11 cellular contexts compared by ENCODE assay signal in the genomic region with DNA sequence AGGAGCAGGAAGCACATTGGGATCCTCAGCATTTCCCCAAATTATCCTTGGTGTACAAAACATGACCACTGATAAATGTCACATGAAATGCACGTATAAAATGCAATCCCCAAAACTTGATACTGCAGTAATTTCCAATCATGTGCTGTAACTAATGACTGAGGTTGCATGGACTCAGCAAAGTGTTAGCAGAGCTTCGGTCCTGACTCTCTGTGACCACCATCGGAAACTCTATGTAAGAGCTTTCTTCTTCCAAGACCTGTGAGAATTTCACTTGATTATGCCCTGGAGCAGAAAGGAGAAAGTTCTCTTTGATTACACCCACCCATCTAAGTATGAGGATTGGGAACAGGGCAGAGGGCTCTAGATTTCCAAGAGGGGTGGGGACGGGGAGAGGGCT. TPM values are rescaled to one million over a fixed set of nuclear protein-coding genes. Genes with fewer than 3 reads are reported as not detected.
DNase-seq lines count a peak whose midpoint lies in the region; ATAC-seq lines count a peak whose summit lies in the region.
"Had no signal": no experiment of that assay in that cellular context is flagged by ENCODE, and none has a peak within 500 bp of the region (broad histone marks: within the 10 kb centered on the region; RNA-seq: fewer than 3 reads in every experiment).

No MANE protein-coding gene starts in this region.

- peaks cover 5% of the 10 kb centered on the region for H3K9me3 Mint-ChIP-seq in activated T-helper 17 cell treated with anti-CD3 and anti-CD28 coated beads, Interleukin-2, amount 50 U/mL, for 72 hours

- peak; percentile 22 for DNase-seq in stimulated activated CD4-positive, alpha-beta T cell treated with anti-CD3 and anti-CD28 coated beads, Interleukin-1b, Interleukin-23, amount 100 ng/mL, for 48 hours
- no peak for DNase-seq in stimulated activated CD4-positive, alpha-beta T cell treated with anti-CD3 and anti-CD28 coated beads, Interleukin-4, amount 100 ng/mL, for 4 hours
- DNase-seq in activated gamma-delta T cell (lab: John Stamatoyannopoulos, UW) = no peak
- DNase-seq in sciatic nerve (ENCODE audit: low spot score) = no peak
- no peak for DNase-seq in NCI-H1436 treated with DMSO at 0.1 percent for 48 hours (lab: John Stamatoyannopoulos, UW)
- DNase-seq in A172 (ENCODE audit: low spot score) = no peak
- DNase-seq: COR-L47, NCI-H1048 had no signal

- peak overlapping the region in 1 of 2 donors; percentile 26 for H3K4me3 ChIP-seq in muscle layer of colon (ENCODE audit: low read depth in 1 of 2, low read length in 2 of 2)

- H3K9me3 ChIP-seq in muscle layer of colon (ENCODE audit: low read length) = no peaks in the 10 kb centered on the region

- no peak for ATAC-seq in activated T-helper 17 cell treated with anti-CD3 and anti-CD28 coated beads, Interleukin-2, amount 50 U/mL, for 72 hours (replicated peaks)
- ATAC-seq in sciatic nerve = no peak

- peaks cover 62% of the 10 kb centered on the region for H3K36me3 Mint-ChIP-seq in activated T-helper 17 cell treated with anti-CD3 and anti-CD28 coated beads, Interleukin-2, amount 50 U/mL, for 72 hours (ENCODE audit: low read depth)

- H3K9ac ChIP-seq in muscle layer of colon (ENCODE audit: low read length) = no peak overlapping the region

- peak overlapping the region; percentile 92 for H3K27ac Mint-ChIP-seq in activated T-helper 17 cell treated with anti-CD3 and anti-CD28 coated beads, Interleukin-2, amount 50 U/mL, for 72 hours

- no peaks in the 10 kb centered on the region for H3K36me3 ChIP-seq in muscle layer of colon (ENCODE audit: insufficient read depth, low read length)
- H3K36me3 ChIP-seq: ascending aorta had no signal

- peak overlapping the region; percentile 42 for H3K27ac ChIP-seq in muscle layer of colon (ENCODE audit: low read depth, low read length)

- no peaks in the 10 kb centered on the region for H3K27me3 Mint-ChIP-seq in activated T-helper 17 cell treated with anti-CD3 and anti-CD28 coated beads, Interleukin-2, amount 50 U/mL, for 72 hours

- peaks cover 16% of the 10 kb centered on the region for H3K4me1 Mint-ChIP-seq in activated T-helper 17 cell treated with anti-CD3 and anti-CD28 coated beads, Interleukin-2, amount 50 U/mL, for 72 hours

- H3K4me3 Mint-ChIP-seq in activated T-helper 17 cell treated with anti-CD3 and anti-CD28 coated beads, Interleukin-2, amount 50 U/mL, for 72 hours = peak overlapping the region; percentile 93

- no peaks in the 10 kb centered on the region for H3K4me1 ChIP-seq in muscle layer of colon (ENCODE audit: insufficient read depth, low read length)
- H3K4me1 ChIP-seq: ascending aorta had no signal

- intact Hi-C loops in sciatic nerve (cut with DNase I) = no loop called here

- H3K27me3 ChIP-seq in muscle layer of colon (ENCODE audit: control insufficient read depth in 1 of 2, insufficient read depth in 2 of 2, low read length in 2 of 2) = no peaks in the 10 kb centered on the region
- H3K27me3 ChIP-seq: ascending aorta had no signal

RNA-seq across cellular contexts. Expression of gene CD53, which starts 0.9 kb away (rescaled TPM):
- 100 to 1,000 TPM; 315 to 427 TPM for total RNA-seq in activated T-helper 17 cell treated with anti-CD3 and anti-CD28 coated beads, Interleukin-2, amount 50 U/mL, for 72 hours
- total RNA-seq in sciatic nerve = 40.0 TPM
- total RNA-seq in A172 (2014; rRNA removed; shearing (Covaris generic)) = not detected in 2 replicates

Comparison
In these comparisons a context has a peak if more than half of its experiments do, and no peak if none do; other contexts are left out.
1. RNA of gene CD53, which starts 0.9 kb away (total RNA-seq): 315 to 427 TPM in activated T-helper 17 cell treated with anti-CD3 and anti-CD28 coated beads, Interleukin-2, amount 50 U/mL, for 72 hours and 40.0 TPM in sciatic nerve (single experiment); not detected in A172; every median in the first group is over 10 times any median in the second.